1 cellular context compared by ENCODE assay signal in the genomic region with DNA sequence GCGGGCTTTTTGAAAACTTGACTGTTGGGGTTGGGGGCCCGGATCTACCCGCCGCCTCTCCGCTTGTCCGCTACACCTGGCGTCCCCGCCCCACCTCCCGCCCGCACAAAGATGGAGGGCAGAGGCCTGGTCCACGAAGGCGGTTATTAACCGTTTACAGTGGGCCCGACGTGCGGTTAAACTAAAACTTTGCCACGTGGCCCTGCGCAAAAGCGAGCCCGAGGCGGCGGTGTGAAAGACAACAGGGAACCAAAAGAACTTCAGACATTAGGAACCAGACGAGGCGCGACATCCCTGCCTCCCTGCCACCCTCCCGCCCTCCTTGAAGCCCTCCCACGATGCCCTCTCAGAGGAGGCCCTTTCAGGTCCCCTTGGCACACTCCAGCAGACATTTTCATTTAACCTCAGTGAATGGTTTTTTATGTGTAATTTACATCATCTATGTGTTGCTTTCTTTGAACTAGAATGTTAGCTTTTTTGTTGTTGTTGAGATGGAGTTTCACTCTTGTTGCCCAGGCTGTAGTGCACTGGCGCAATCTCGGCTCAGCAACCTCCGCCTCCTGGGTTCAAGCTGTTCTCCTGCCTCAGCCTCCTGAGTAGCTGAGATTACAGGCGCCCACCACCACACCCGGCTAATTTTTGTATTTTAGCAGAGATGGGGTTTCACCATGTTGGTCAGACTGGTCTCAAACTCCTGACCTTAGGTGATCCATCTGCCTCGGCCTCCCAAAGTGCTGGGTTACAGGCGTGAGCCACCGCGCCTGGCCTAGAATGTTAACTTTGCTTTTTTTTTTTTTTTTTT.
TF ChIP-seq lines count a peak whose summit lies in the region.

No MANE protein-coding gene starts in this region.

TF ChIP-seq in SK-N-SH treated with all-trans-retinoic acid at 6 μM for 48 hours, 23 proteins besides CTCF, POLR2A, EP300 and RAD21 (continued from another document):
- TF ChIP-seq, protein P1, sequence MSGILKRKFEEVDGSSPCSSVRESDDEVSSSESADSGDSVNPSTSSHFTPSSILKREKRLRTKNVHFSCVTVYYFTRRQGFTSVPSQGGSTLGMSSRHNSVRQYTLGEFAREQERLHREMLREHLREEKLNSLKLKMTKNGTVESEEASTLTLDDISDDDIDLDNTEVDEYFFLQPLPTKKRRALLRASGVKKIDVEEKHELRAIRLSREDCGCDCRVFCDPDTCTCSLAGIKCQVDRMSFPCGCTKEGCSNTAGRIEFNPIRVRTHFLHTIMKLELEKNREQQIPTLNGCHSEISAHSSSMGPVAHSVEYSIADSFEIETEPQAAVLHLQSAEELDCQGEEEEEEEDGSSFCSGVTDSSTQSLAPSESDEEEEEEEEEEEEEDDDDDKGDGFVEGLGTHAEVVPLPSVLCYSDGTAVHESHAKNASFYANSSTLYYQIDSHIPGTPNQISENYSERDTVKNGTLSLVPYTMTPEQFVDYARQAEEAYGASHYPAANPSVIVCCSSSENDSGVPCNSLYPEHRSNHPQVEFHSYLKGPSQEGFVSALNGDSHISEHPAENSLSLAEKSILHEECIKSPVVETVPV (CRISPR knock-in tag; IDR thresholded peaks at IDR 0.05): no peak
- TF ChIP-seq CSDC2 (CRISPR knock-in tag; IDR thresholded peaks at IDR 0.05) (no peak), RARB (CRISPR knock-in tag; IDR thresholded peaks at IDR 0.05) (no peak), ZC3H10 (CRISPR knock-in tag; IDR thresholded peaks at IDR 0.05) (no peak), OSR1 (CRISPR knock-in tag; IDR thresholded peaks at IDR 0.05) (no peak)
- TF ChIP-seq, protein P2, sequence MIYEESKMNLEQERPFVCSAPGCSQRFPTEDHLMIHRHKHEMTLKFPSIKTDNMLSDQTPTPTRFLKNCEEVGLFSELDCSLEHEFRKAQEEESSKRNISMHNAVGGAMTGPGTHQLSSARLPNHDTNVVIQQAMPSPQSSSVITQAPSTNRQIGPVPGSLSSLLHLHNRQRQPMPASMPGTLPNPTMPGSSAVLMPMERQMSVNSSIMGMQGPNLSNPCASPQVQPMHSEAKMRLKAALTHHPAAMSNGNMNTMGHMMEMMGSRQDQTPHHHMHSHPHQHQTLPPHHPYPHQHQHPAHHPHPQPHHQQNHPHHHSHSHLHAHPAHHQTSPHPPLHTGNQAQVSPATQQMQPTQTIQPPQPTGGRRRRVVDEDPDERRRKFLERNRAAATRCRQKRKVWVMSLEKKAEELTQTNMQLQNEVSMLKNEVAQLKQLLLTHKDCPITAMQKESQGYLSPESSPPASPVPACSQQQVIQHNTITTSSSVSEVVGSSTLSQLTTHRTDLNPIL (CRISPR knock-in tag; IDR thresholded peaks at IDR 0.05; ENCODE audit: low read depth): no peak
- TF ChIP-seq, protein P3, sequence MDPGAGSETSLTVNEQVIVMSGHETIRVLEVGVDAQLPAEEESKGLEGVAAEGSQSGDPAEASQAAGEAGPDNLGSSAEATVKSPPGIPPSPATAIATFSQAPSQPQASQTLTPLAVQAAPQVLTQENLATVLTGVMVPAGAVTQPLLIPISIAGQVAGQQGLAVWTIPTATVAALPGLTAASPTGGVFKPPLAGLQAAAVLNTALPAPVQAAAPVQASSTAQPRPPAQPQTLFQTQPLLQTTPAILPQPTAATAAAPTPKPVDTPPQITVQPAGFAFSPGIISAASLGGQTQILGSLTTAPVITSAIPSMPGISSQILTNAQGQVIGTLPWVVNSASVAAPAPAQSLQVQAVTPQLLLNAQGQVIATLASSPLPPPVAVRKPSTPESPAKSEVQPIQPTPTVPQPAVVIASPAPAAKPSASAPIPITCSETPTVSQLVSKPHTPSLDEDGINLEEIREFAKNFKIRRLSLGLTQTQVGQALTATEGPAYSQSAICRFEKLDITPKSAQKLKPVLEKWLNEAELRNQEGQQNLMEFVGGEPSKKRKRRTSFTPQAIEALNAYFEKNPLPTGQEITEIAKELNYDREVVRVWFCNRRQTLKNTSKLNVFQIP (CRISPR knock-in tag; IDR thresholded peaks at IDR 0.05; ENCODE audit: borderline replicate concordance, low read depth): no peak
